Comparison of ENCODE assay signal across 8 cellular contexts in genomic region chr17:77882481-77883212, GRCh38.
A peak's percentile ranks its signal among the peaks of the same experiment; 100 is the strongest.
DNase-seq lines count a peak whose midpoint lies in the region; ATAC-seq and TF ChIP-seq lines count a peak whose summit lies in the region.

No MANE protein-coding gene starts in this region.

- in situ Hi-C loops in G401 (cut with HindIII; ENCODE audit: low sequenced_read_pairs), result no loop called here

- TF ChIP-seq EP300 in SK-N-SH (IDR thresholded peaks at IDR 0.05; ENCODE audit: borderline replicate concordance in 1 of 2, low read depth in 1 of 2, low read length in 1 of 2), result no peak

- no peaks in the 10 kb centered on the region for H3K9me3 Mint-ChIP-seq in activated naive CD4-positive, alpha-beta T cell treated with anti-CD3 and anti-CD28 coated beads, Interleukin-2, amount 10 ng/mL, durations not matched to agents 7 days and 5 days

- CTCF ChIA-PET in SK-N-SH (lab: Yijun Ruan, JAX), result interaction anchor here (0.7 to 4.1 kb wide), 6 partner anchors 10 to 354 kb away, joined by 3 to 29 read pairs (median 4); partner anchors contain the start of gene TNRC6C
- CTCF ChIA-PET in activated naive CD4-positive, alpha-beta T cell treated with anti-CD3 and anti-CD28 coated beads, Interleukin-2, amount 10 ng/mL, durations not matched to agents 7 days and 5 days (lab: Charles Lee), result interaction anchor here (0.7 to 1.6 kb wide), 2 partner anchors 10 to 13 kb away, joined by 4 read pairs; no protein-coding TSS in a partner anchor

- peaks cover 14 to 69% of the 10 kb centered on the region in 2 experiments for H3K4me1 ChIP-seq in SK-N-SH (ENCODE audit: control insufficient read depth in 1 of 2, insufficient read depth in 2 of 2, low read depth in 1 of 2, low read length in 1 of 2)
- peaks cover 0 to 44% of the 10 kb centered on the region in 2 donors for H3K4me1 ChIP-seq in right atrium auricular region

- 0 out of 2 replicates have a peak, but pooled peaks cover 6% of the 10 kb centered on the region for H3K27me3 ChIP-seq in SK-N-SH (ENCODE audit: insufficient read depth)
- no peaks in the 10 kb centered on the region for H3K27me3 ChIP-seq in right atrium auricular region

- no peaks in the 10 kb centered on the region for H3K9me2 ChIP-seq in SK-N-SH

- peak overlapping the region; percentile 78 for H3K4me3 Mint-ChIP-seq in activated naive CD4-positive, alpha-beta T cell treated with anti-CD3 and anti-CD28 coated beads, Interleukin-2, amount 10 ng/mL, durations not matched to agents 7 days and 5 days

- H3F3A ChIP-seq in SK-N-SH (replicated peaks; ENCODE audit: insufficient read depth), result no peaks in the 10 kb centered on the region

- H3K4me3 ChIP-seq in SK-N-SH (ENCODE audit: low read depth in 2 of 2, low read length in 1 of 2) (no peak overlapping the region), right atrium auricular region (no peak overlapping the region)

- no peaks in the 10 kb centered on the region for H4K20me1 ChIP-seq in SK-N-SH (ENCODE audit: insufficient read depth)

- DNase-seq in SK-N-SH (no peak), right atrium auricular region (ENCODE audit: low spot score) (peak; percentile 88), G401 (ENCODE audit: low spot score) (no peak), dermis blood vessel endothelial cell (no peak), NCI-H2107 treated with DMSO at 0.1 percent for 48 hours (lab: John Stamatoyannopoulos, UW; ENCODE audit: unreplicated experiment) (no peak)
- peak; percentile 91 for DNase-seq in activated naive CD4-positive, alpha-beta T cell treated with anti-CD3 and anti-CD28 coated beads, Interleukin-2, amount 10 ng/mL, durations not matched to agents 7 days and 5 days
- peak; percentile 63 for DNase-seq in stimulated activated CD4-positive, alpha-beta T cell treated with anti-CD3 and anti-CD28 coated beads, Interleukin-4, amount 100 ng/mL, for 1 hour

- peaks cover 71% of the 10 kb centered on the region for H3K4me1 Mint-ChIP-seq in activated naive CD4-positive, alpha-beta T cell treated with anti-CD3 and anti-CD28 coated beads, Interleukin-2, amount 10 ng/mL, durations not matched to agents 7 days and 5 days

- peak overlapping the region; percentile 95 for H3K27ac Mint-ChIP-seq in activated naive CD4-positive, alpha-beta T cell treated with anti-CD3 and anti-CD28 coated beads, Interleukin-2, amount 10 ng/mL, durations not matched to agents 7 days and 5 days

- no peak overlapping the region for H2AFZ ChIP-seq in SK-N-SH (ENCODE audit: low read depth)

- no peaks in the 10 kb centered on the region for H3K79me2 ChIP-seq in SK-N-SH (ENCODE audit: insufficient read depth)

- POLR2A ChIA-PET in SK-N-SH (lab: Yijun Ruan, JAX), result interaction anchor here (0.6 to 6.0 kb wide), 3 partner anchors 13 to 77 kb away, joined by 3 to 131 read pairs (median 4); partner anchors contain the start of gene TNRC6C

- no peak overlapping the region for H3K9ac ChIP-seq in SK-N-SH

- H3K36me3 ChIP-seq in SK-N-SH (replicated peaks in 1 of 2; ENCODE audit: control insufficient read depth in 1 of 2, insufficient read depth in 2 of 2, low read length in 1 of 2) (no peaks in the 10 kb centered on the region), right atrium auricular region (no peaks in the 10 kb centered on the region)

- ATAC-seq in GM18867 (IDR thresholded peaks at IDR 0.05; ENCODE audit: unreplicated experiment), result peak; percentile 37

- H3K4me2 ChIP-seq in SK-N-SH, result no peak overlapping the region

- no peaks in the 10 kb centered on the region for H3K36me3 Mint-ChIP-seq in activated naive CD4-positive, alpha-beta T cell treated with anti-CD3 and anti-CD28 coated beads, Interleukin-2, amount 10 ng/mL, durations not matched to agents 7 days and 5 days

- WGBS in SK-N-SH (ENCODE audit: low lambda C conversion rate), result 49% methylated on average over 12 of the region's 12 CpGs

- H3K9me3 ChIP-seq in SK-N-SH, result no peaks in the 10 kb centered on the region
- H3K9me3 ChIP-seq in right atrium auricular region, result no peaks in the 10 kb centered on the region

- TF ChIP-seq CTCF in SK-N-SH (IDR thresholded peaks at IDR 0.05), result no peak
- TF ChIP-seq CTCF in right atrium auricular region (IDR thresholded peaks at IDR 0.05), result no peak

- peak overlapping the region in 1 of 2 experiments; percentile 100; a peak in 2 of 4 replicates for H3K27ac ChIP-seq in SK-N-SH (ENCODE audit: low read depth in 2 of 2, low read length in 1 of 2)
- H3K27ac ChIP-seq in right atrium auricular region, result peak overlapping the region; percentile 45 to 63

- H3K27me3 Mint-ChIP-seq in activated naive CD4-positive, alpha-beta T cell treated with anti-CD3 and anti-CD28 coated beads, Interleukin-2, amount 10 ng/mL, durations not matched to agents 7 days and 5 days, result peaks cover 40% of the 10 kb centered on the region

- no peak for TF ChIP-seq RAD21 in SK-N-SH (IDR thresholded peaks at IDR 0.05; ENCODE audit: low read length)

TF ChIP-seq in SK-N-SH, 30 proteins besides CTCF, POLR2A, EP300 and RAD21:
- TF ChIP-seq GABPA (IDR thresholded peaks at IDR 0.05; ENCODE audit: low read depth) (no peak), GATA2 (CRISPR knock-in tag; IDR thresholded peaks at IDR 0.05) (0 out of 2 replicates have a peak, but pooled peaks have one; percentile 12)

Comparison
In these comparisons a context has a peak if more than half of its experiments do, and no peak if none do; other contexts are left out.
1. DNase-seq: peak in activated naive CD4-positive, alpha-beta T cell treated with anti-CD3 and anti-CD28 coated beads, Interleukin-2, amount 10 ng/mL, durations not matched to agents 7 days and 5 days (single experiment), right atrium auricular region (single experiment) and stimulated activated CD4-positive, alpha-beta T cell treated with anti-CD3 and anti-CD28 coated beads, Interleukin-4, amount 100 ng/mL, for 1 hour (single experiment); none in SK-N-SH (single experiment), G401 (single experiment), dermis blood vessel endothelial cell (single experiment) and NCI-H2107 treated with DMSO at 0.1 percent for 48 hours (single experiment).